In genomic region chr19:35153701-35154534, GRCh38 we compare ENCODE assay signal across 8 cellular contexts. TPM values are rescaled to one million over a fixed set of nuclear protein-coding genes. Genes with fewer than 3 reads are reported as not detected.
DNase-seq lines count a peak whose midpoint lies in the region; ATAC-seq and TF ChIP-seq lines count a peak whose summit lies in the region.

No MANE protein-coding gene starts in this region.

- no peak for ATAC-seq in HG03196 (IDR thresholded peaks at IDR 0.05; ENCODE audit: unreplicated experiment)
- ATAC-seq in HG02623 (IDR thresholded peaks at IDR 0.05; ENCODE audit: unreplicated experiment) = no peak

- TF ChIP-seq CTCF in esophagus muscularis mucosa (IDR thresholded peaks at IDR 0.05) (peak in 2 of 3 experiments; percentile 23 to 57), neutrophil (IDR thresholded peaks at IDR 0.05) (peak; percentile 33), thyroid gland (IDR thresholded peaks at IDR 0.05) (peak in 1 of 6 experiments; percentile 34)

- peaks cover 0 to 70% (median 19%) of the 10 kb centered on the region in 4 donors for H3K27me3 ChIP-seq in esophagus muscularis mucosa
- H3K27me3 ChIP-seq in neutrophil = peaks cover 11% of the 10 kb centered on the region
- H3K27me3 ChIP-seq in thyroid gland = no peaks in the 10 kb centered on the region

- in situ Hi-C loops in GM18951 (cut with MboI; ENCODE audit: low sequenced_read_pairs, unreplicated experiment) = no loop called here

- peak overlapping the region; percentile 67 to 78 (median 74) for H3K27ac ChIP-seq in esophagus muscularis mucosa (replicated peaks in 1 of 4)
- peak overlapping the region; percentile 64 for H3K27ac ChIP-seq in neutrophil
- peak overlapping the region in 2 of 3 donors; percentile 73 to 79 for H3K27ac ChIP-seq in thyroid gland

- peaks cover 0 to 23% (median 11%) of the 10 kb centered on the region in 4 donors for H3K36me3 ChIP-seq in esophagus muscularis mucosa
- peaks cover 24% of the 10 kb centered on the region for H3K36me3 ChIP-seq in neutrophil
- H3K36me3 ChIP-seq in thyroid gland = no peaks in the 10 kb centered on the region

- H3K4me1 ChIP-seq in esophagus muscularis mucosa (peaks cover 19 to 35% (median 30%) of the 10 kb centered on the region in 4 donors), neutrophil (ENCODE audit: control insufficient read depth in 1 of 2, insufficient read depth in 1 of 2, low read depth in 1 of 2, low read length in 1 of 2) (peaks cover 32 to 42% of the 10 kb centered on the region in 2 experiments), thyroid gland (peaks cover 5 to 16% of the 10 kb centered on the region in 2 donors)

- TF ChIP-seq POLR2A in GM18951 (IDR thresholded peaks at IDR 0.05; ENCODE audit: extremely low read depth, insufficient read depth, insufficient read length) (peak; percentile 33), esophagus muscularis mucosa (IDR thresholded peaks at IDR 0.05; ENCODE audit: low read depth) (no peak), thyroid gland (IDR thresholded peaks at IDR 0.05) (no peak)

- H3K9me3 ChIP-seq in esophagus muscularis mucosa (no peaks in the 10 kb centered on the region), neutrophil (no peaks in the 10 kb centered on the region), thyroid gland (no peaks in the 10 kb centered on the region)

- under 1% methylated on average over 18 of the region's 36 CpGs for WGBS in esophagus muscularis mucosa
- 0 to 1% methylated on average over 12 to 23 of the region's 36 CpGs for WGBS in thyroid gland, 2 donors

- H3K4me3 ChIP-seq in esophagus muscularis mucosa (peak overlapping the region; percentile 57 to 70 (median 63)), neutrophil (ENCODE audit: low read depth in 1 of 2, low read length in 1 of 2) (peak overlapping the region; percentile 82 to 85), thyroid gland (replicated peaks in 1 of 3) (peak overlapping the region in 1 of 3 donors; percentile 45)

- TF ChIP-seq EP300 in esophagus muscularis mucosa (IDR thresholded peaks at IDR 0.05) = no peak

- intact Hi-C loops in esophagus muscularis mucosa (cut with DNase I) = no loop called here
- intact Hi-C loops in thyroid gland (cut with DNase I) = no loop called here

- DNase-seq in NCI-H2171 (lab: John Stamatoyannopoulos, UW) = peak; percentile 37
- peak; percentile 53 for DNase-seq in activated CD8-positive, alpha-beta memory T cell treated with anti-CD3 and anti-CD28 coated beads, Interleukin-2, amount 50 U/mL, for 1 hour (ENCODE audit: extremely low read depth)
- no peak for DNase-seq in esophagus muscularis mucosa (ENCODE audit: extremely low spot score)
- DNase-seq in thyroid gland = no peak

RNA-seq across cellular contexts. Expression of gene FXYD5, which starts 0.6 kb away (rescaled TPM):
- total RNA-seq in esophagus muscularis mucosa = 10 to 100 TPM; 26.6 to 49.3 (median 43.0) TPM
- 10 to 100 TPM in 3 of 4 donors, 1 to 10 TPM in 1; 9.3 to 52.4 (median 19.6) TPM for total RNA-seq in thyroid gland

RNA-seq across cellular contexts. Expression of gene FXYD7, which starts 10.9 kb away (rescaled TPM):
- total RNA-seq in esophagus muscularis mucosa = under 1 TPM in 1 of 4 donors, not detected in 3; 0.71 TPM
- 1 to 10 TPM in 1 of 4 donors, not detected in 3; 1.6 TPM for total RNA-seq in thyroid gland

RNA-seq across cellular contexts. Expression of gene FXYD1, which starts 15.3 kb away (rescaled TPM):
- total RNA-seq in esophagus muscularis mucosa (10 to 100 TPM; 44.4 to 92.6 (median 70.7) TPM), thyroid gland (10 to 100 TPM in 2 of 4 donors, 1 to 10 TPM in 2; 1.1 to 26.3 (median 8.8) TPM)

RNA-seq across cellular contexts. Expression of gene LGI4, which starts 19.1 kb away (rescaled TPM):
- total RNA-seq in esophagus muscularis mucosa (10 to 100 TPM; 32.0 to 58.6 (median 49.2) TPM), thyroid gland (10 to 100 TPM in 1 of 4 donors, 1 to 10 TPM in 3; 3.2 to 10.9 (median 6.9) TPM)

RNA-seq across cellular contexts. Expression of gene FXYD3, which starts 38.3 kb away (rescaled TPM):
- 1 to 10 TPM in 3 of 4 donors, under 1 TPM in 1; 0.83 to 3.8 (median 3.1) TPM for total RNA-seq in esophagus muscularis mucosa
- 1 to 10 TPM in 1 of 4 donors, not detected in 3; 1.1 TPM for total RNA-seq in thyroid gland

Comparison
In these comparisons a context has a peak if more than half of its experiments do, and no peak if none do; other contexts are left out.
1. DNase-seq: peak in NCI-H2171 (single experiment) and activated CD8-positive, alpha-beta memory T cell treated with anti-CD3 and anti-CD28 coated beads, Interleukin-2, amount 50 U/mL, for 1 hour (single experiment); none in esophagus muscularis mucosa (single experiment) and thyroid gland (0 of 2).
2. Peak in every context shown above with its lines, with median percentiles within 50 percentile points of each other: H3K27ac ChIP-seq.